Comparison of ENCODE assay signal across 1 cellular context in the genomic region with DNA sequence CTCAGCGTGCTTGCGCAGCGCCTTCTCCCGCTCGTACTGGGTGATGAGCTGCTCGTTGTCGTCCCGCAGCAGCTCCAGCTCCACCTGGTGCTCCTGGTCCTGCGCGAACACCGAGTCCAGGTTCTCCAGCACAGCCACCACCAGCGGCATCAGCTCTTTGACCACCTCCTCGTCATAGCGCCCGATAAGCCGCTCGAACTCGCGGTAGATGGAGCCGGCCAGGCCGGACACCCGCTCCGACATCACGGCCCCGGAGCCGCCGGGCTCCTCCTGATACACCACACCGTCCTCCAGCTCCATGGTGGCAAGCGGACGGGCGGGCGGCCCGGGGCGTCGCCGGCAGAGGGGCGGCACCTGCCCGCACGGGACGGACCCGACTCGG.
A peak's percentile ranks its signal among the peaks of the same experiment; 100 is the strongest.
TF ChIP-seq lines count a peak whose summit lies in the region.

No MANE protein-coding gene starts in this region.

TF ChIP-seq in K562, 482 proteins besides CTCF, POLR2A, EP300 and RAD21 (continued from another document and continues in another):
- no peak for TF ChIP-seq TEAD4 (IDR thresholded peaks at IDR 0.05; ENCODE audit: low read length)
- no peak for TF ChIP-seq TEAD4 (CRISPR knock-in tag; IDR thresholded peaks at IDR 0.05; ENCODE audit: borderline replicate concordance)
- TF ChIP-seq ZFX (CRISPR knock-in tag; IDR thresholded peaks at IDR 0.05) = peak; percentile 73
- no peak for TF ChIP-seq POLR2AphosphoS2 (IDR thresholded peaks at IDR 0.05; ENCODE audit: low read length)
- TF ChIP-seq THRA (IDR thresholded peaks at IDR 0.05) = no peak
- TF ChIP-seq TCF7 (IDR thresholded peaks at IDR 0.05; ENCODE audit: borderline replicate concordance) = no peak
- no peak for TF ChIP-seq ZNF586 (CRISPR knock-in tag; conservative IDR thresholded peaks at IDR 0.05)
- no peak for TF ChIP-seq SMAD2 (IDR thresholded peaks at IDR 0.05; ENCODE audit: low read depth, low read length)
- TF ChIP-seq NCOA1 (IDR thresholded peaks at IDR 0.05; ENCODE audit: low read depth) = no peak
- TF ChIP-seq KDM5B (IDR thresholded peaks at IDR 0.05; ENCODE audit: insufficient replicate concordance, low read depth, low read length) = peak; percentile 24
- TF ChIP-seq NR1H2 (CRISPR knock-in tag; IDR thresholded peaks at IDR 0.05) = no peak
- TF ChIP-seq BRF2 (IDR thresholded peaks at IDR 0.05; ENCODE audit: borderline replicate concordance, insufficient read depth, insufficient read length) = no peak
- TF ChIP-seq FOXA3 (CRISPR knock-in tag; conservative IDR thresholded peaks at IDR 0.05 in 1 of 2, IDR thresholded peaks at IDR 0.05 in 1 of 2) = no peak
- TF ChIP-seq HDAC2 (IDR thresholded peaks at IDR 0.05) = no peak
- TF ChIP-seq, protein P1, sequence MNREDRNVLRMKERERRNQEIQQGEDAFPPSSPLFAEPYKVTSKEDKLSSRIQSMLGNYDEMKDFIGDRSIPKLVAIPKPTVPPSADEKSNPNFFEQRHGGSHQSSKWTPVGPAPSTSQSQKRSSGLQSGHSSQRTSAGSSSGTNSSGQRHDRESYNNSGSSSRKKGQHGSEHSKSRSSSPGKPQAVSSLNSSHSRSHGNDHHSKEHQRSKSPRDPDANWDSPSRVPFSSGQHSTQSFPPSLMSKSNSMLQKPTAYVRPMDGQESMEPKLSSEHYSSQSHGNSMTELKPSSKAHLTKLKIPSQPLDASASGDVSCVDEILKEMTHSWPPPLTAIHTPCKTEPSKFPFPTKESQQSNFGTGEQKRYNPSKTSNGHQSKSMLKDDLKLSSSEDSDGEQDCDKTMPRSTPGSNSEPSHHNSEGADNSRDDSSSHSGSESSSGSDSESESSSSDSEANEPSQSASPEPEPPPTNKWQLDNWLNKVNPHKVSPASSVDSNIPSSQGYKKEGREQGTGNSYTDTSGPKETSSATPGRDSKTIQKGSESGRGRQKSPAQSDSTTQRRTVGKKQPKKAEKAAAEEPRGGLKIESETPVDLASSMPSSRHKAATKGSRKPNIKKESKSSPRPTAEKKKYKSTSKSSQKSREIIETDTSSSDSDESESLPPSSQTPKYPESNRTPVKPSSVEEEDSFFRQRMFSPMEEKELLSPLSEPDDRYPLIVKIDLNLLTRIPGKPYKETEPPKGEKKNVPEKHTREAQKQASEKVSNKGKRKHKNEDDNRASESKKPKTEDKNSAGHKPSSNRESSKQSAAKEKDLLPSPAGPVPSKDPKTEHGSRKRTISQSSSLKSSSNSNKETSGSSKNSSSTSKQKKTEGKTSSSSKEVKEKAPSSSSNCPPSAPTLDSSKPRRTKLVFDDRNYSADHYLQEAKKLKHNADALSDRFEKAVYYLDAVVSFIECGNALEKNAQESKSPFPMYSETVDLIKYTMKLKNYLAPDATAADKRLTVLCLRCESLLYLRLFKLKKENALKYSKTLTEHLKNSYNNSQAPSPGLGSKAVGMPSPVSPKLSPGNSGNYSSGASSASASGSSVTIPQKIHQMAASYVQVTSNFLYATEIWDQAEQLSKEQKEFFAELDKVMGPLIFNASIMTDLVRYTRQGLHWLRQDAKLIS (CRISPR knock-in tag; IDR thresholded peaks at IDR 0.05) = peak; percentile 69; the same call in 1 of the 2 replicates
- 0 out of 2 replicates have a peak, but pooled peaks have one; percentile 4 for TF ChIP-seq JUN (IDR thresholded peaks at IDR 0.05; ENCODE audit: borderline replicate concordance, low read depth, low read length)
- TF ChIP-seq JUN (CRISPR knock-in tag; IDR thresholded peaks at IDR 0.05; ENCODE audit: borderline replicate concordance) = peak; percentile 84; the same call in 1 of the 2 replicates
- no peak for TF ChIP-seq ZNF407 (IDR thresholded peaks at IDR 0.05; ENCODE audit: low read depth)
- no peak for TF ChIP-seq ZNF717 (CRISPR knock-in tag; IDR thresholded peaks at IDR 0.05)
- no peak for TF ChIP-seq ID3 (CRISPR knock-in tag; IDR thresholded peaks at IDR 0.05)
- TF ChIP-seq ID3 (tag; IDR thresholded peaks at IDR 0.05) = no peak
- TF ChIP-seq ZNF134 (CRISPR knock-in tag; conservative IDR thresholded peaks at IDR 0.05) = no peak
- no peak for TF ChIP-seq PHB2 (IDR thresholded peaks at IDR 0.05; ENCODE audit: low read depth)
- no peak for TF ChIP-seq ZNF146 (CRISPR knock-in tag; IDR thresholded peaks at IDR 0.05; ENCODE audit: unreplicated experiment)
- TF ChIP-seq CBX1 (IDR thresholded peaks at IDR 0.05; ENCODE audit: low read depth) = no peak
- no peak for TF ChIP-seq EP400 (IDR thresholded peaks at IDR 0.05)
- no peak for TF ChIP-seq POLR2B (IDR thresholded peaks at IDR 0.05; ENCODE audit: low read depth, partially characterized antibody)
- no peak for TF ChIP-seq SIN3A (IDR thresholded peaks at IDR 0.05; ENCODE audit: borderline replicate concordance in 2 of 2, control insufficient read depth in 1 of 2, low read depth in 2 of 2, low read length in 2 of 2)
- TF ChIP-seq GTF2A2 (tag; IDR thresholded peaks at IDR 0.05) = peak; percentile 57; the same call in 1 of the 2 replicates
- TF ChIP-seq BCL6 (CRISPR knock-in tag; IDR thresholded peaks at IDR 0.05) = no peak
- TF ChIP-seq NCOA2 (IDR thresholded peaks at IDR 0.05; ENCODE audit: partially characterized antibody in 2 of 2) = no peak
- TF ChIP-seq TRIM24 (IDR thresholded peaks at IDR 0.05) = no peak
- TF ChIP-seq ZNF584 (CRISPR knock-in tag; IDR thresholded peaks at IDR 0.05; ENCODE audit: low read depth) = no peak
- peak in 1 of 2 experiments; percentile 48; a peak in 1 of 4 replicates for TF ChIP-seq NONO (IDR thresholded peaks at IDR 0.05; ENCODE audit: low read depth in 2 of 2, low read length in 1 of 2)
- 0 out of 2 replicates have a peak, but pooled peaks have one; percentile 60 for TF ChIP-seq NR3C1 (CRISPR knock-in tag; IDR thresholded peaks at IDR 0.05)
- TF ChIP-seq KLF6 (CRISPR knock-in tag; IDR thresholded peaks at IDR 0.05; ENCODE audit: borderline replicate concordance) = no peak
- TF ChIP-seq E2F4 (CRISPR knock-in tag; IDR thresholded peaks at IDR 0.05; ENCODE audit: low read depth) = no peak
- no peak for TF ChIP-seq HLTF (IDR thresholded peaks at IDR 0.05)
- no peak for TF ChIP-seq IRF2 (CRISPR knock-in tag; IDR thresholded peaks at IDR 0.05)
- TF ChIP-seq USF1 (CRISPR knock-in tag; IDR thresholded peaks at IDR 0.05) = peak; percentile 44; the same call in 1 of the 2 replicates
- TF ChIP-seq ZNF121 (CRISPR knock-in tag; conservative IDR thresholded peaks at IDR 0.05) = no peak
- no peak for TF ChIP-seq ZNF408 (CRISPR knock-in tag; IDR thresholded peaks at IDR 0.05; ENCODE audit: low read depth)
- no peak for TF ChIP-seq SRSF7 (optimal IDR thresholded peaks at IDR 0.05; ENCODE audit: low read depth, low read length)
- no peak for TF ChIP-seq ZZZ3 (IDR thresholded peaks at IDR 0.05)
- no peak for TF ChIP-seq PURB (CRISPR knock-in tag; IDR thresholded peaks at IDR 0.05; ENCODE audit: low read depth)
- TF ChIP-seq MED1 (CRISPR knock-in tag; IDR thresholded peaks at IDR 0.05; ENCODE audit: borderline replicate concordance) = no peak
- peak; percentile 74 for TF ChIP-seq SAP30 (IDR thresholded peaks at IDR 0.05; ENCODE audit: borderline replicate concordance, insufficient read depth, low read depth, low read length, poor library complexity, severe bottlenecking)
- TF ChIP-seq SNRNP70 (optimal IDR thresholded peaks at IDR 0.05; ENCODE audit: low read depth, low read length) = no peak
- TF ChIP-seq SMAD3 (CRISPR knock-in tag; conservative IDR thresholded peaks at IDR 0.05) = no peak
- TF ChIP-seq XRCC3 (IDR thresholded peaks at IDR 0.05) = no peak
- no peak for TF ChIP-seq ZNF696 (CRISPR knock-in tag; conservative IDR thresholded peaks at IDR 0.05)
- no peak for TF ChIP-seq RBM15 (IDR thresholded peaks at IDR 0.05; ENCODE audit: insufficient read depth, low read length)
- TF ChIP-seq CBFA2T2 (conservative IDR thresholded peaks at IDR 0.05) = no peak
- TF ChIP-seq ZNF444 (CRISPR knock-in tag; IDR thresholded peaks at IDR 0.05) = no peak
- TF ChIP-seq SIX5 (IDR thresholded peaks at IDR 0.05; ENCODE audit: borderline replicate concordance in 1 of 2, insufficient read depth in 1 of 2, low read depth in 1 of 2, low read length in 2 of 2) = no peak
- TF ChIP-seq KLF13 (tag; IDR thresholded peaks at IDR 0.05; ENCODE audit: borderline replicate concordance, low read depth) = no peak
- no peak for TF ChIP-seq TARDBP (IDR thresholded peaks at IDR 0.05)
